Comparison of ENCODE assay signal across 9 cellular contexts in the genomic region with DNA sequence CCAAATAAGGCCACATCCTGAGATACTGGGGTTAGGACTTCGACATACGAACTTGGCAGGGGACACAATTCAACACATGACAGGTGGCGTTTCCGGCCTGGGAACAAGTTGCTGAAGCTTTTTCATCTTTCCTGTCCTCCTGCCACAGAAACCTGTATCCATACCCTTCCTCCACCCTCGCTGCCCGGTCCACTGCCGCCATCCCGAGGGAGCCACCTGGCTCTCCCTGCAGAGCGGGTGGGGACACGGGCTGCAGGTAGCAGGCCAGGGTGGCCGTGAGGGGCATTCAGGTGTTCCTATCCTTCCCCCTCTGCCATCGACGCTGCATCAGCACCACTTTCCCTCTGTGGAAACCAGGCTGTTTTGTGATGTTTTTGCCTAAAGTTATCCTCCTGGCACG.
"Had no signal": no experiment of that assay in that cellular context is flagged by ENCODE, and none has a peak within 500 bp of the region (broad histone marks: within the 10 kb centered on the region; RNA-seq: fewer than 3 reads in every experiment).

No MANE protein-coding gene starts in this region.

- DNase-seq: GM23248, GOT3, H7, HFFc6, IMR-90, KG1 had no signal

- H3K27ac Mint-ChIP-seq: HFFc6 had no signal

- H3K4me1 ChIP-seq: HAP-1 had no signal

- H3K9me3 ChIP-seq: HAP-1 had no signal

- H3K4me3 Mint-ChIP-seq: HFFc6 had no signal

- H3K4me3 ChIP-seq: GM23248, HAP-1, K562 had no signal

- H3K36me3 ChIP-seq: HAP-1 had no signal

- ATAC-seq: HCT116, K562 had no signal

- H3K27ac ChIP-seq: GM23248 had no signal
